Comparison of ENCODE assay signal across 7 cellular contexts in the genomic region with DNA sequence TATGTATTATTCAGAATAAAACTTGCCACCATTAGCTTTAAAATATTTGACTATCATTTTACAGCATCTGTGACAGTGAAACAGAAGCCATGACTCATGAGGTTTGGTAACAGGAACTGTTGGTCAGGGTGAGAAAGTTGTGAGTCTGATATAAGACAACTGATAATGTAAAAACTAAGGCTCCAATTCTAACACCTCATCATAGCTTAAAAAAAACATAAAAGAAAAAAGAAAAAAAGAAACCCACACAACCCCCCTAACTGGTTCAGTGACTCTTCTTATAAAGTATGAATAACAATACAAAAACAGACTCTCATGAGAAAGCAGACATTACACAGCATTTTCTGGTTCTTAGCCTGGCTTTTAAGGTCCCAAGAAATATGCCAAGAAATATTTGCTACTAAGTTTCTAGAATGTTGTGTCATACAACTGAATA.
DNase-seq lines count a peak whose midpoint lies in the region; ATAC-seq and TF ChIP-seq lines count a peak whose summit lies in the region.

No MANE protein-coding gene starts in this region.

- peaks cover 22% of the 10 kb centered on the region for H3K4me1 Mint-ChIP-seq in activated B cell treated with CpG ODN at 0.5 μM for 24 hours

- no peaks in the 10 kb centered on the region for H3K4me1 ChIP-seq in mucosa of descending colon (ENCODE audit: low read depth)

- DNase-seq in GM12864 (ENCODE audit: low read depth) (peak; percentile 29), activated B cell treated with CpG ODN at 0.5 μM for 24 hours (no peak), mucosa of descending colon (no peak), NCI-H446 (lab: John Stamatoyannopoulos, UW) (no peak), NAMALWA (ENCODE audit: low spot score) (no peak)

- H3K4me3 ChIP-seq in GM12864 (ENCODE audit: low read depth, low read length) (no peak overlapping the region), mucosa of descending colon (no peak overlapping the region)

- no peaks in the 10 kb centered on the region for H3K9me3 ChIP-seq in mucosa of descending colon

- no peaks in the 10 kb centered on the region for H3K36me3 ChIP-seq in mucosa of descending colon (ENCODE audit: low read depth)

- H3K27me3 Mint-ChIP-seq in activated B cell treated with CpG ODN at 0.5 μM for 24 hours: no peaks in the 10 kb centered on the region

- H3K36me3 Mint-ChIP-seq in activated B cell treated with CpG ODN at 0.5 μM for 24 hours (ENCODE audit: low read depth): peaks cover 74% of the 10 kb centered on the region

- H3K4me3 Mint-ChIP-seq in activated B cell treated with CpG ODN at 0.5 μM for 24 hours: no peak overlapping the region

- POLR2A ChIA-PET in activated B cell treated with CpG ODN at 0.5 μM for 24 hours (lab: Charles Lee): interaction anchor here (0.7 to 0.9 kb wide), 2 partner anchors 49 to 73 kb away, joined by 3 read pairs; no protein-coding TSS in a partner anchor

- CTCF ChIA-PET in activated B cell treated with CpG ODN at 0.5 μM for 24 hours (lab: Charles Lee): no interaction called here

- peak; percentile 73 for ATAC-seq in GM19467 (IDR thresholded peaks at IDR 0.05; ENCODE audit: unreplicated experiment)
- peak; percentile 93 for ATAC-seq in HG03521 (IDR thresholded peaks at IDR 0.05; ENCODE audit: unreplicated experiment)
- ATAC-seq in activated B cell treated with CpG ODN at 0.5 μM for 24 hours (ENCODE audit: low read depth): peak; percentile 56
- ATAC-seq in mucosa of descending colon: peak; percentile 65

- no peak for TF ChIP-seq CTCF in GM12864 (IDR thresholded peaks at IDR 0.05; ENCODE audit: low read depth, low read length, missing control alignments)
- no peak for TF ChIP-seq CTCF in activated B cell treated with CpG ODN at 0.5 μM for 24 hours (IDR thresholded peaks at IDR 0.05)
- TF ChIP-seq CTCF in mucosa of descending colon (IDR thresholded peaks at IDR 0.05): no peak

- H3K9me3 Mint-ChIP-seq in activated B cell treated with CpG ODN at 0.5 μM for 24 hours: no peaks in the 10 kb centered on the region

- H3K27ac Mint-ChIP-seq in activated B cell treated with CpG ODN at 0.5 μM for 24 hours: no peak overlapping the region

- intact Hi-C loops in activated B cell treated with CpG ODN at 0.5 μM for 24 hours (cut with micrococcal nuclease) (loop anchor here (2.0 kb wide), 2 partner anchors 65 to 75 kb away; no protein-coding TSS in a partner anchor), mucosa of descending colon (cut with DNase I, micrococcal nuclease) (no loop called here)
